Comparison of ENCODE assay signal across 3 cellular contexts in genomic region chr1:219227731-219228419, GRCh38.
TF ChIP-seq lines count a peak whose summit lies in the region.

No MANE protein-coding gene starts in this region.

TF ChIP-seq in A549, 52 proteins besides CTCF, POLR2A, EP300 and RAD21:
- TF ChIP-seq, protein P1, sequence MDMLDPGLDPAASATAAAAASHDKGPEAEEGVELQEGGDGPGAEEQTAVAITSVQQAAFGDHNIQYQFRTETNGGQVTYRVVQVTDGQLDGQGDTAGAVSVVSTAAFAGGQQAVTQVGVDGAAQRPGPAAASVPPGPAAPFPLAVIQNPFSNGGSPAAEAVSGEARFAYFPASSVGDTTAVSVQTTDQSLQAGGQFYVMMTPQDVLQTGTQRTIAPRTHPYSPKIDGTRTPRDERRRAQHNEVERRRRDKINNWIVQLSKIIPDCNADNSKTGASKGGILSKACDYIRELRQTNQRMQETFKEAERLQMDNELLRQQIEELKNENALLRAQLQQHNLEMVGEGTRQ (IDR thresholded peaks at IDR 0.05), result peak; percentile 43; the same call in 1 of the 2 replicates
- TF ChIP-seq REST (IDR thresholded peaks at IDR 0.05), result no peak
TF ChIP-seq in A549: peak in this region for 1.

TF ChIP-seq in H1, 55 proteins besides CTCF, POLR2A, EP300 and RAD21:
- TF ChIP-seq, protein P1 (IDR thresholded peaks at IDR 0.05; ENCODE audit: low read length), result peak; percentile 57
- no peak for TF ChIP-seq ZNF274 (IDR thresholded peaks at IDR 0.05; ENCODE audit: borderline replicate concordance, extremely low read depth, low read length)

TF ChIP-seq in HepG2, 621 proteins besides CTCF, POLR2A, EP300 and RAD21:
- TF ChIP-seq HNF4A (CRISPR knock-in tag; IDR thresholded peaks at IDR 0.05) (peak; percentile 33; the same call in 1 of the 2 replicates), CEBPG (CRISPR knock-in tag; IDR thresholded peaks at IDR 0.05) (peak; percentile 61), CEBPB (IDR thresholded peaks at IDR 0.05; ENCODE audit: borderline replicate concordance, low read depth, low read length) (peak; percentile 86), ZFYVE20 (CRISPR knock-in tag; IDR thresholded peaks at IDR 0.05; ENCODE audit: borderline replicate concordance, low read depth) (no peak)
- TF ChIP-seq, protein P1 (IDR thresholded peaks at IDR 0.05; ENCODE audit: low read depth, low read length), result no peak
- TF ChIP-seq, protein P1 (CRISPR knock-in tag; IDR thresholded peaks at IDR 0.05; ENCODE audit: borderline replicate concordance), result peak; percentile 30; the same call in 1 of the 2 replicates
